In genomic region chr2:3236300-3236699, GRCh38 we compare ENCODE assay signal across 18 cellular contexts.
DNase-seq lines count a peak whose midpoint lies in the region; ATAC-seq, FAIRE-seq and TF ChIP-seq lines count a peak whose summit lies in the region.
"Had no signal": no experiment of that assay in that cellular context is flagged by ENCODE, and none has a peak within 500 bp of the region (broad histone marks: within the 10 kb centered on the region; RNA-seq: fewer than 3 reads in every experiment).

No MANE protein-coding gene starts in this region.

- no peaks in the 10 kb centered on the region for H3K27me3 Mint-ChIP-seq in activated CD8-positive, alpha-beta memory T cell treated with anti-CD3 and anti-CD28 coated beads, Interleukin-2, amount 10 ng/mL, durations not matched to agents 7 days and 5 days
- H3K27me3 Mint-ChIP-seq in stimulated activated memory B cell treated with anti-CD40 and anti-IgM and Interleukin-4, amounts not matched to agents 10 μg/mL and 1 μg/mL and 100 μg/mL, for 72 hours: no peaks in the 10 kb centered on the region
- no peaks in the 10 kb centered on the region for H3K27me3 Mint-ChIP-seq in type B pancreatic cell

- H3K9me3 ChIP-seq in esophagus (ENCODE audit: control insufficient read depth in 2 of 2, insufficient read depth in 1 of 2, low read depth in 1 of 2, low read length in 1 of 2): peaks cover 0 to 3% of the 10 kb centered on the region in 2 donors
- no peaks in the 10 kb centered on the region for H3K9me3 ChIP-seq in adrenal gland (replicated peaks in 1 of 3)
- H3K9me3 ChIP-seq: A549, MG63 had no signal

- FAIRE-seq in HTR-8/SVneo (lab: Jason Lieb, UNC): peak; percentile 42
- FAIRE-seq: A549 had no signal

- peaks cover 0 to 7% of the 10 kb centered on the region in 2 donors for H3K4me1 ChIP-seq in esophagus (ENCODE audit: control insufficient read depth in 2 of 2, insufficient read depth in 2 of 2, low read length in 1 of 2)
- H3K4me1 ChIP-seq in adrenal gland (replicated peaks in 1 of 2): no peaks in the 10 kb centered on the region
- H3K4me1 ChIP-seq: A549 had no signal

- TF ChIP-seq CTCF in adrenal gland (IDR thresholded peaks at IDR 0.05) (no peak), type B pancreatic cell (conservative IDR thresholded peaks at IDR 0.05) (no peak), GM10248 (IDR thresholded peaks at IDR 0.05; ENCODE audit: control extremely low read depth, extremely low read depth, low read depth, missing control alignments) (no peak)

- 76 to 88% methylated on average over 6 of the region's 6 CpGs for WGBS in esophagus, 2 donors
- 92 to 99% (median 98%) methylated on average over 4 to 6 of the region's 6 CpGs for WGBS in adrenal gland, 4 donors

- H3K4me3 ChIP-seq in esophagus (ENCODE audit: low read depth in 1 of 2, low read length in 2 of 2) (no peak overlapping the region), adrenal gland (no peak overlapping the region)
- H3K4me3 ChIP-seq: A549, MG63 had no signal

- no peak overlapping the region for H3K4me3 Mint-ChIP-seq in activated CD8-positive, alpha-beta memory T cell treated with anti-CD3 and anti-CD28 coated beads, Interleukin-2, amount 10 ng/mL, durations not matched to agents 7 days and 5 days
- no peak overlapping the region for H3K4me3 Mint-ChIP-seq in stimulated activated memory B cell treated with anti-CD40 and anti-IgM and Interleukin-4, amounts not matched to agents 10 μg/mL and 1 μg/mL and 100 μg/mL, for 72 hours
- H3K4me3 Mint-ChIP-seq in type B pancreatic cell: no peak overlapping the region
- H3K4me3 Mint-ChIP-seq: CD14-positive monocyte had no signal

- intact Hi-C loops in adrenal gland (cut with DNase I): no loop called here

- H3K4me1 Mint-ChIP-seq in activated CD8-positive, alpha-beta memory T cell treated with anti-CD3 and anti-CD28 coated beads, Interleukin-2, amount 10 ng/mL, durations not matched to agents 7 days and 5 days: peaks cover 17% of the 10 kb centered on the region
- H3K4me1 Mint-ChIP-seq in stimulated activated memory B cell treated with anti-CD40 and anti-IgM and Interleukin-4, amounts not matched to agents 10 μg/mL and 1 μg/mL and 100 μg/mL, for 72 hours: peaks cover 10% of the 10 kb centered on the region
- H3K4me1 Mint-ChIP-seq in type B pancreatic cell (ENCODE audit: unreplicated experiment): peaks cover 5% of the 10 kb centered on the region
- H3K4me1 Mint-ChIP-seq: CD14-positive monocyte had no signal

- H3K27me3 ChIP-seq in esophagus (ENCODE audit: control insufficient read depth in 1 of 2, insufficient read depth in 2 of 2, low read length in 2 of 2): no peaks in the 10 kb centered on the region
- no peaks in the 10 kb centered on the region for H3K27me3 ChIP-seq in adrenal gland
- H3K27me3 ChIP-seq: MG63 had no signal

- H3K27ac ChIP-seq in esophagus (ENCODE audit: low read depth in 2 of 2, low read length in 1 of 2) (peak overlapping the region; percentile 6 to 22), adrenal gland (no peak overlapping the region)
- H3K27ac ChIP-seq: A549 had no signal

- POLR2A ChIA-PET in GM10248 (lab: Yijun Ruan, JAX): no interaction called here

- no peak overlapping the region for H3K27ac Mint-ChIP-seq in activated CD8-positive, alpha-beta memory T cell treated with anti-CD3 and anti-CD28 coated beads, Interleukin-2, amount 10 ng/mL, durations not matched to agents 7 days and 5 days
- H3K27ac Mint-ChIP-seq in stimulated activated memory B cell treated with anti-CD40 and anti-IgM and Interleukin-4, amounts not matched to agents 10 μg/mL and 1 μg/mL and 100 μg/mL, for 72 hours: peak overlapping the region; percentile 32
- no peak overlapping the region for H3K27ac Mint-ChIP-seq in type B pancreatic cell

- CTCF ChIA-PET in activated CD8-positive, alpha-beta memory T cell treated with anti-CD3 and anti-CD28 coated beads, Interleukin-2, amount 10 ng/mL, durations not matched to agents 7 days and 5 days (lab: Charles Lee): interaction anchor here (0.7 kb wide), 1 partner anchor 105 kb away, joined by 3 read pairs; no protein-coding TSS in a partner anchor
- CTCF ChIA-PET in GM10248 (lab: Yijun Ruan, JAX): interaction anchor here (1.0 to 1.8 kb wide), 3 partner anchors 13 to 20 kb away, joined by 3 to 8 read pairs (median 3); no protein-coding TSS in a partner anchor

- peaks cover 18% of the 10 kb centered on the region for H3K36me3 Mint-ChIP-seq in activated CD8-positive, alpha-beta memory T cell treated with anti-CD3 and anti-CD28 coated beads, Interleukin-2, amount 10 ng/mL, durations not matched to agents 7 days and 5 days
- peaks cover 67% of the 10 kb centered on the region for H3K36me3 Mint-ChIP-seq in stimulated activated memory B cell treated with anti-CD40 and anti-IgM and Interleukin-4, amounts not matched to agents 10 μg/mL and 1 μg/mL and 100 μg/mL, for 72 hours
- H3K36me3 Mint-ChIP-seq in type B pancreatic cell: peaks cover 8% of the 10 kb centered on the region

- H3K36me3 ChIP-seq in esophagus (ENCODE audit: control insufficient read depth in 2 of 2, insufficient read depth in 2 of 2, low read length in 1 of 2) (peaks cover 0 to 6% of the 10 kb centered on the region in 2 donors), adrenal gland (replicated peaks in 1 of 2) (no peaks in the 10 kb centered on the region)
- H3K36me3 ChIP-seq: MG63 had no signal

- no peaks in the 10 kb centered on the region for H3K9me3 Mint-ChIP-seq in activated CD8-positive, alpha-beta memory T cell treated with anti-CD3 and anti-CD28 coated beads, Interleukin-2, amount 10 ng/mL, durations not matched to agents 7 days and 5 days (ENCODE audit: low read depth)
- peaks cover 3% of the 10 kb centered on the region for H3K9me3 Mint-ChIP-seq in stimulated activated memory B cell treated with anti-CD40 and anti-IgM and Interleukin-4, amounts not matched to agents 10 μg/mL and 1 μg/mL and 100 μg/mL, for 72 hours
- H3K9me3 Mint-ChIP-seq in type B pancreatic cell: no peaks in the 10 kb centered on the region

- peak; percentile 48 for DNase-seq in activated CD8-positive, alpha-beta memory T cell treated with anti-CD3 and anti-CD28 coated beads for 24 hours
- no peak for DNase-seq in activated CD8-positive, alpha-beta memory T cell treated with anti-CD3 and anti-CD28 coated beads, Interleukin-2, amount 10 ng/mL, durations not matched to agents 7 days and 5 days
- DNase-seq in HTR-8/SVneo (ENCODE audit: insufficient read length, low spot score) (no peak), adrenal gland (no peak), type B pancreatic cell (ENCODE audit: extremely low spot score, unreplicated experiment) (no peak), GM10248 (ENCODE audit: extremely low spot score) (no peak)
- DNase-seq: COR-L47, GF-D8, GOT3, MG63, NCI-H1092 treated with DMSO at 0.1 percent for 48 hours, NCI-H2081 treated with DMSO at 0.1 percent for 48 hours, NCI-H510A treated with DMSO at 0.1 percent for 48 hours had no signal

- no peak for ATAC-seq in activated CD8-positive, alpha-beta memory T cell treated with anti-CD3 and anti-CD28 coated beads, Interleukin-2, amount 10 ng/mL, durations not matched to agents 7 days and 5 days
- no peak for ATAC-seq in stimulated activated memory B cell treated with anti-CD40 and anti-IgM and Interleukin-4, amounts not matched to agents 10 μg/mL and 1 μg/mL and 100 μg/mL, for 72 hours
- ATAC-seq: A549, Panc1 had no signal

- TF ChIP-seq POLR2A in adrenal gland (IDR thresholded peaks at IDR 0.05): no peak

Comparison
In these comparisons a context has a peak if more than half of its experiments do, and no peak if none do; other contexts are left out.
1. H3K27ac ChIP-seq: peak in esophagus (2 of 2); none in adrenal gland (0 of 5).